ENCODE assay signal across 1 cellular context in genomic region chr11:2838091-2838490, GRCh38.
TF ChIP-seq lines count a peak whose summit lies in the region.

No MANE protein-coding gene starts in this region.

TF ChIP-seq in HepG2, 621 proteins besides CTCF, POLR2A, EP300 and RAD21:
- TF ChIP-seq NR1H2 (CRISPR knock-in tag; IDR thresholded peaks at IDR 0.05; ENCODE audit: borderline replicate concordance, low read depth) (no peak), ZNF572 (CRISPR knock-in tag; IDR thresholded peaks at IDR 0.05) (no peak), RBM39 (IDR thresholded peaks at IDR 0.05; ENCODE audit: low read depth, low read length, poor library complexity, severe bottlenecking) (no peak), ZNF644 (CRISPR knock-in tag; IDR thresholded peaks at IDR 0.05; ENCODE audit: low read depth) (no peak)
